ENCODE assay signal across 1 cellular context in the genomic region with DNA sequence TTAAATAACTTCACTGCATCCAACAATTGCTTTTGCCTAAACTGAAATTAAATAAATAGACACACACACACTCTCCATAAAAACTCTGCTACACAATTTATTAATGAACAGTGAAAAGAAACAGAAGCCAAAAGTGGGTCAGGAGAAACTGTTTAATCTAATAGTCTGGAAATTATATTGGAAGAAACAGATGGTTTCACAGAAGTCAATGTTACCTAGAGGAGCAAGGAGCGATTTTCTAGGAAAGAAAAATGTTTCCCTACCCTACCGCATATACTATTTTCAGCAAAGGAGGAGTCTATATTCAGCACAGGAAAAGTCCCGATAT.
TF ChIP-seq lines count a peak whose summit lies in the region.

No MANE protein-coding gene starts in this region.

TF ChIP-seq in GM23338, 12 proteins besides CTCF, POLR2A, EP300 and RAD21 (continued from another document):
- TF ChIP-seq, protein P1, sequence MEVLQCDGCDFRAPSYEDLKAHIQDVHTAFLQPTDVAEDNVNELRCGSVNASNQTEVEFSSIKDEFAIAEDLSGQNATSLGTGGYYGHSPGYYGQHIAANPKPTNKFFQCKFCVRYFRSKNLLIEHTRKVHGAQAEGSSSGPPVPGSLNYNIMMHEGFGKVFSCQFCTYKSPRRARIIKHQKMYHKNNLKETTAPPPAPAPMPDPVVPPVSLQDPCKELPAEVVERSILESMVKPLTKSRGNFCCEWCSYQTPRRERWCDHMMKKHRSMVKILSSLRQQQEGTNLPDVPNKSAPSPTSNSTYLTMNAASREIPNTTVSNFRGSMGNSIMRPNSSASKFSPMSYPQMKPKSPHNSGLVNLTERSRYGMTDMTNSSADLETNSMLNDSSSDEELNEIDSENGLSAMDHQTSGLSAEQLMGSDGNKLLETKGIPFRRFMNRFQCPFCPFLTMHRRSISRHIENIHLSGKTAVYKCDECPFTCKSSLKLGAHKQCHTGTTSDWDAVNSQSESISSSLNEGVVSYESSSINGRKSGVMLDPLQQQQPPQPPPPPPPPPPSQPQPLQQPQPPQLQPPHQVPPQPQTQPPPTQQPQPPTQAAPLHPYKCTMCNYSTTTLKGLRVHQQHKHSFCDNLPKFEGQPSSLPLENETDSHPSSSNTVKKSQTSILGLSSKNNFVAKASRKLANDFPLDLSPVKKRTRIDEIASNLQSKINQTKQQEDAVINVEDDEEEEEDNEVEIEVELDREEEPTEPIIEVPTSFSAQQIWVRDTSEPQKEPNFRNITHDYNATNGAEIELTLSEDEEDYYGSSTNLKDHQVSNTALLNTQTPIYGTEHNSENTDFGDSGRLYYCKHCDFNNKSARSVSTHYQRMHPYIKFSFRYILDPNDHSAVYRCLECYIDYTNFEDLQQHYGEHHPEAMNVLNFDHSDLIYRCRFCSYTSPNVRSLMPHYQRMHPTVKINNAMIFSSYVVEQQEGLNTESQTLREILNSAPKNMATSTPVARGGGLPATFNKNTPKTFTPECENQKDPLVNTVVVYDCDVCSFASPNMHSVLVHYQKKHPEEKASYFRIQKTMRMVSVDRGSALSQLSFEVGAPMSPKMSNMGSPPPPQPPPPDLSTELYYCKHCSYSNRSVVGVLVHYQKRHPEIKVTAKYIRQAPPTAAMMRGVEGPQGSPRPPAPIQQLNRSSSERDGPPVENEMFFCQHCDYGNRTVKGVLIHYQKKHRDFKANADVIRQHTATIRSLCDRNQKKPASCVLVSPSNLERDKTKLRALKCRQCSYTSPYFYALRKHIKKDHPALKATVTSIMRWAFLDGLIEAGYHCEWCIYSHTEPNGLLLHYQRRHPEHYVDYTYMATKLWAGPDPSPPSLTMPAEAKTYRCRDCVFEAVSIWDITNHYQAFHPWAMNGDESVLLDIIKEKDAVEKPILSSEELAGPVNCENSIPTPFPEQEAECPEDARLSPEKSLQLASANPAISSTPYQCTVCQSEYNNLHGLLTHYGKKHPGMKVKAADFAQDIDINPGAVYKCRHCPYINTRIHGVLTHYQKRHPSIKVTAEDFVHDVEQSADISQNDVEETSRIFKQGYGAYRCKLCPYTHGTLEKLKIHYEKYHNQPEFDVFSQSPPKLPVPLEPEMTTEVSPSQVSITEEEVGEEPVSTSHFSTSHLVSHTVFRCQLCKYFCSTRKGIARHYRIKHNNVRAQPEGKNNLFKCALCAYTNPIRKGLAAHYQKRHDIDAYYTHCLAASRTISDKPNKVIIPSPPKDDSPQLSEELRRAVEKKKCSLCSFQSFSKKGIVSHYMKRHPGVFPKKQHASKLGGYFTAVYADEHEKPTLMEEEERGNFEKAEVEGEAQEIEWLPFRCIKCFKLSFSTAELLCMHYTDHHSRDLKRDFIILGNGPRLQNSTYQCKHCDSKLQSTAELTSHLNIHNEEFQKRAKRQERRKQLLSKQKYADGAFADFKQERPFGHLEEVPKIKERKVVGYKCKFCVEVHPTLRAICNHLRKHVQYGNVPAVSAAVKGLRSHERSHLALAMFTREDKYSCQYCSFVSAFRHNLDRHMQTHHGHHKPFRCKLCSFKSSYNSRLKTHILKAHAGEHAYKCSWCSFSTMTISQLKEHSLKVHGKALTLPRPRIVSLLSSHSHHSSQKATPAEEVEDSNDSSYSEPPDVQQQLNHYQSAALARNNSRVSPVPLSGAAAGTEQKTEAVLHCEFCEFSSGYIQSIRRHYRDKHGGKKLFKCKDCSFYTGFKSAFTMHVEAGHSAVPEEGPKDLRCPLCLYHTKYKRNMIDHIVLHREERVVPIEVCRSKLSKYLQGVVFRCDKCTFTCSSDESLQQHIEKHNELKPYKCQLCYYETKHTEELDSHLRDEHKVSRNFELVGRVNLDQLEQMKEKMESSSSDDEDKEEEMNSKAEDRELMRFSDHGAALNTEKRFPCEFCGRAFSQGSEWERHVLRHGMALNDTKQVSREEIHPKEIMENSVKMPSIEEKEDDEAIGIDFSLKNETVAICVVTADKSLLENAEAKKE (CRISPR knock-in tag; IDR thresholded peaks at IDR 0.05) = no peak
- TF ChIP-seq, protein P2, sequence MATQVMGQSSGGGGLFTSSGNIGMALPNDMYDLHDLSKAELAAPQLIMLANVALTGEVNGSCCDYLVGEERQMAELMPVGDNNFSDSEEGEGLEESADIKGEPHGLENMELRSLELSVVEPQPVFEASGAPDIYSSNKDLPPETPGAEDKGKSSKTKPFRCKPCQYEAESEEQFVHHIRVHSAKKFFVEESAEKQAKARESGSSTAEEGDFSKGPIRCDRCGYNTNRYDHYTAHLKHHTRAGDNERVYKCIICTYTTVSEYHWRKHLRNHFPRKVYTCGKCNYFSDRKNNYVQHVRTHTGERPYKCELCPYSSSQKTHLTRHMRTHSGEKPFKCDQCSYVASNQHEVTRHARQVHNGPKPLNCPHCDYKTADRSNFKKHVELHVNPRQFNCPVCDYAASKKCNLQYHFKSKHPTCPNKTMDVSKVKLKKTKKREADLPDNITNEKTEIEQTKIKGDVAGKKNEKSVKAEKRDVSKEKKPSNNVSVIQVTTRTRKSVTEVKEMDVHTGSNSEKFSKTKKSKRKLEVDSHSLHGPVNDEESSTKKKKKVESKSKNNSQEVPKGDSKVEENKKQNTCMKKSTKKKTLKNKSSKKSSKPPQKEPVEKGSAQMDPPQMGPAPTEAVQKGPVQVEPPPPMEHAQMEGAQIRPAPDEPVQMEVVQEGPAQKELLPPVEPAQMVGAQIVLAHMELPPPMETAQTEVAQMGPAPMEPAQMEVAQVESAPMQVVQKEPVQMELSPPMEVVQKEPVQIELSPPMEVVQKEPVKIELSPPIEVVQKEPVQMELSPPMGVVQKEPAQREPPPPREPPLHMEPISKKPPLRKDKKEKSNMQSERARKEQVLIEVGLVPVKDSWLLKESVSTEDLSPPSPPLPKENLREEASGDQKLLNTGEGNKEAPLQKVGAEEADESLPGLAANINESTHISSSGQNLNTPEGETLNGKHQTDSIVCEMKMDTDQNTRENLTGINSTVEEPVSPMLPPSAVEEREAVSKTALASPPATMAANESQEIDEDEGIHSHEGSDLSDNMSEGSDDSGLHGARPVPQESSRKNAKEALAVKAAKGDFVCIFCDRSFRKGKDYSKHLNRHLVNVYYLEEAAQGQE (IDR thresholded peaks at IDR 0.05; ENCODE audit: unreplicated experiment) = no peak
- TF ChIP-seq STAT1 (IDR thresholded peaks at IDR 0.05; ENCODE audit: unreplicated experiment) = no peak
- no peak for TF ChIP-seq ZNF331 (CRISPR knock-in tag; IDR thresholded peaks at IDR 0.05; ENCODE audit: low read depth)
- TF ChIP-seq ZNF114 (CRISPR knock-in tag; IDR thresholded peaks at IDR 0.05) = no peak
- TF ChIP-seq EZH2phosphoT487 (IDR thresholded peaks at IDR 0.05; ENCODE audit: unreplicated experiment) = no peak
- TF ChIP-seq CREB1 (CRISPR knock-in tag; IDR thresholded peaks at IDR 0.05; ENCODE audit: low read depth) = no peak
- TF ChIP-seq, protein P3, sequence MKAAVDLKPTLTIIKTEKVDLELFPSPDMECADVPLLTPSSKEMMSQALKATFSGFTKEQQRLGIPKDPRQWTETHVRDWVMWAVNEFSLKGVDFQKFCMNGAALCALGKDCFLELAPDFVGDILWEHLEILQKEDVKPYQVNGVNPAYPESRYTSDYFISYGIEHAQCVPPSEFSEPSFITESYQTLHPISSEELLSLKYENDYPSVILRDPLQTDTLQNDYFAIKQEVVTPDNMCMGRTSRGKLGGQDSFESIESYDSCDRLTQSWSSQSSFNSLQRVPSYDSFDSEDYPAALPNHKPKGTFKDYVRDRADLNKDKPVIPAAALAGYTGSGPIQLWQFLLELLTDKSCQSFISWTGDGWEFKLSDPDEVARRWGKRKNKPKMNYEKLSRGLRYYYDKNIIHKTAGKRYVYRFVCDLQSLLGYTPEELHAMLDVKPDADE (IDR thresholded peaks at IDR 0.05) = no peak
- TF ChIP-seq NANOG (IDR thresholded peaks at IDR 0.05; ENCODE audit: borderline replicate concordance) = no peak
- no peak for TF ChIP-seq POLR2AphosphoS5 (IDR thresholded peaks at IDR 0.05; ENCODE audit: low read depth)
- TF ChIP-seq JUNB (IDR thresholded peaks at IDR 0.05; ENCODE audit: unreplicated experiment) = no peak
